ENCODE assay signal across 14 cellular contexts in genomic region chr6:89270951-89271721, GRCh38. TPM values are rescaled to one million over a fixed set of nuclear protein-coding genes. Genes with fewer than 3 reads are reported as not detected.
A peak's percentile ranks its signal among the peaks of the same experiment; 100 is the strongest.
DNase-seq lines count a peak whose midpoint lies in the region; ATAC-seq and TF ChIP-seq lines count a peak whose summit lies in the region.
"Had no signal": no experiment of that assay in that cellular context is flagged by ENCODE, and none has a peak within 500 bp of the region (broad histone marks: within the 10 kb centered on the region; RNA-seq: fewer than 3 reads in every experiment).

No MANE protein-coding gene starts in this region.

- no peak overlapping the region for H2AK5ac ChIP-seq in neuronal stem cell (ENCODE audit: low read depth, low read length)

- POLR2A ChIA-PET in WTC11 (lab: Charles Lee), result no interaction called here

- no peak overlapping the region for H3K18ac ChIP-seq in neuronal stem cell (ENCODE audit: low read length)

- no peak overlapping the region for H2BK12ac ChIP-seq in neuronal stem cell (ENCODE audit: low read length)

- H3K4me1 ChIP-seq in neuronal stem cell (ENCODE audit: control insufficient read depth in 2 of 2, insufficient read depth in 1 of 2, low read depth in 1 of 2, low read length in 2 of 2) (no peaks in the 10 kb centered on the region), gastrocnemius medialis (no peaks in the 10 kb centered on the region)

- H2BK15ac ChIP-seq in neuronal stem cell (ENCODE audit: low read length), result no peak overlapping the region

- H3K23ac ChIP-seq in neuronal stem cell (ENCODE audit: low read depth, low read length, poor library complexity), result peak overlapping the region; percentile 57

- H3K4me3 ChIP-seq in neuronal stem cell (ENCODE audit: low read length in 2 of 2) (no peak overlapping the region), gastrocnemius medialis (no peak overlapping the region)

- H3K79me1 ChIP-seq in neuronal stem cell (ENCODE audit: low read depth, low read length), result no peaks in the 10 kb centered on the region

- WGBS in neuronal stem cell (ENCODE audit: extremely low coverage in 2 of 2, insufficient read length in 2 of 2, insufficient replicate concordance in 1 of 2), 2 donors, result no CpG with 5 or more reads among the region's 14 CpGs

- no peak overlapping the region for H3K27ac Mint-ChIP-seq in WTC11
- H3K27ac Mint-ChIP-seq: H9 had no signal

- DNase-seq in NAMALWA (ENCODE audit: low spot score) (peak; percentile 31), neuronal stem cell (ENCODE audit: low spot score) (no peak), NCI-H524 (lab: John Stamatoyannopoulos, UW) (no peak), WTC11 (ENCODE audit: low spot score) (no peak), gastrocnemius medialis (no peak)
- DNase-seq in activated CD4-positive, alpha-beta T cell treated with anti-CD3 and anti-CD28 coated beads for 1 hour, result no peak
- DNase-seq: H9, Karpas-422, PC-3 had no signal

- H3K27me3 Mint-ChIP-seq in WTC11 (ENCODE audit: low read depth), result no peaks in the 10 kb centered on the region; the same call in 1 of the 2 replicates

- H3K27ac ChIP-seq in neuronal stem cell (replicated peaks; ENCODE audit: low read length) (no peak overlapping the region), gastrocnemius medialis (no peak overlapping the region)

- H3K36me3 ChIP-seq in neuronal stem cell (replicated peaks in 1 of 2; ENCODE audit: control insufficient read depth in 2 of 2, insufficient read depth in 2 of 2, low read length in 2 of 2), result no peaks in the 10 kb centered on the region
- no peaks in the 10 kb centered on the region for H3K36me3 ChIP-seq in gastrocnemius medialis

- H2BK5ac ChIP-seq in neuronal stem cell (ENCODE audit: low read length), result no peak overlapping the region

- TF ChIP-seq POLR2A in gastrocnemius medialis (IDR thresholded peaks at IDR 0.05), result no peak

- H3K27me3 ChIP-seq in neuronal stem cell (ENCODE audit: control insufficient read depth in 3 of 3, insufficient read depth in 3 of 3, low read depth in 1 of 3, low read length in 3 of 3) (peaks cover 0 to 26% (median 0%) of the 10 kb centered on the region in 3 experiments), gastrocnemius medialis (no peaks in the 10 kb centered on the region)

- H2BK120ac ChIP-seq in neuronal stem cell (ENCODE audit: low read depth, low read length), result no peak overlapping the region

- H3K36me3 Mint-ChIP-seq in WTC11, result no peaks in the 10 kb centered on the region

- H3K9me3 ChIP-seq in neuronal stem cell (replicated peaks in 1 of 2; ENCODE audit: control insufficient read depth in 2 of 2, insufficient read depth in 1 of 2, low read depth in 1 of 2, low read length in 2 of 2) (no peaks in the 10 kb centered on the region), gastrocnemius medialis (no peaks in the 10 kb centered on the region)

- H3K14ac ChIP-seq in neuronal stem cell (ENCODE audit: low read length), result peak overlapping the region; percentile 75

- H4K91ac ChIP-seq in neuronal stem cell (ENCODE audit: low read depth, low read length, poor library complexity), result peak overlapping the region; percentile 54

- H3K9me3 Mint-ChIP-seq in WTC11, result no peaks in the 10 kb centered on the region
- H3K9me3 Mint-ChIP-seq: H9 had no signal

- TF ChIP-seq CTCF in WTC11 (IDR thresholded peaks at IDR 0.05), result no peak
- TF ChIP-seq CTCF in gastrocnemius medialis (IDR thresholded peaks at IDR 0.05 in 4 of 5, conservative IDR thresholded peaks at IDR 0.05 in 1 of 5), result no peak

- intact Hi-C loops in gastrocnemius medialis (cut with DNase I; ENCODE audit: low total_unique reads), result no loop called here

- H3K9ac ChIP-seq in neuronal stem cell (ENCODE audit: low read depth, low read length, poor library complexity), result no peak overlapping the region

- CTCF ChIA-PET in WTC11 (lab: Charles Lee), result interaction anchor here (2.2 kb wide), 1 partner anchor 11 kb away, joined by 6 read pairs; no protein-coding TSS in a partner anchor

- ATAC-seq in GM19035 (IDR thresholded peaks at IDR 0.05; ENCODE audit: unreplicated experiment), result peak; percentile 61
- peak; percentile 76 for ATAC-seq in HG02610 (IDR thresholded peaks at IDR 0.05; ENCODE audit: unreplicated experiment)
- no peak for ATAC-seq in WTC11
- no peak for ATAC-seq in gastrocnemius medialis
- ATAC-seq: esophagus mucosa, PC-3 had no signal

- no peak overlapping the region for H2AFZ ChIP-seq in neuronal stem cell (ENCODE audit: low read length)

- no peak overlapping the region for H3K4ac ChIP-seq in neuronal stem cell (ENCODE audit: low read length)

- no peak overlapping the region for H3K4me3 Mint-ChIP-seq in WTC11
- H3K4me3 Mint-ChIP-seq: H9 had no signal

- in situ Hi-C loops in gastrocnemius medialis (cut with MboI; ENCODE audit: low sequenced_read_pairs in 4 of 4), result no loop called here

- H3K4me2 ChIP-seq in neuronal stem cell (ENCODE audit: insufficient read depth, low read length, poor library complexity, severe bottlenecking), result no peak overlapping the region

- no peaks in the 10 kb centered on the region for H3K4me1 Mint-ChIP-seq in WTC11
- H3K4me1 Mint-ChIP-seq: H9 had no signal

- H4K8ac ChIP-seq in neuronal stem cell (ENCODE audit: low read depth, low read length), result no peak overlapping the region

TF ChIP-seq in WTC11, 78 proteins besides CTCF, POLR2A, EP300 and RAD21 (continues in another document):
- TF ChIP-seq ATF3 (CRISPR knock-in tag; conservative IDR thresholded peaks at IDR 0.05) (no peak), ZNF219 (CRISPR knock-in tag; IDR thresholded peaks at IDR 0.05; ENCODE audit: borderline replicate concordance) (no peak), ZNF532 (CRISPR knock-in tag; IDR thresholded peaks at IDR 0.05; ENCODE audit: borderline replicate concordance) (no peak), MLX (CRISPR knock-in tag; IDR thresholded peaks at IDR 0.05) (no peak), RELA (CRISPR knock-in tag; IDR thresholded peaks at IDR 0.05; ENCODE audit: borderline replicate concordance) (no peak), NFE2L1 (CRISPR knock-in tag; IDR thresholded peaks at IDR 0.05) (no peak)

RNA-seq across cellular contexts. Expression of gene GABRR2, which starts 44.0 kb away (rescaled TPM):
- 0.11 TPM for polyA plus RNA-seq in neuronal stem cell (2013, experiment 1 of 2)
- 0.08 TPM for polyA plus RNA-seq in neuronal stem cell (2013, experiment 2 of 2)
- total RNA-seq in WTC11 (2021) (not detected in 3 replicates), gastrocnemius medialis (under 1 TPM in 2 of 4 donors, not detected in 2; 0.24 to 0.71 TPM)
- total RNA-seq: esophagus mucosa, H9 had no signal

RNA-seq across cellular contexts. Expression of gene GABRR1, which starts 54.0 kb away (rescaled TPM):
- polyA plus RNA-seq in neuronal stem cell (2013, experiment 1 of 2), result not detected
- not detected for polyA plus RNA-seq in neuronal stem cell (2013, experiment 2 of 2)
- total RNA-seq in WTC11 (2021), result 0.23 to 0.30 TPM (median 0.24 TPM) in 3 replicates
- total RNA-seq in gastrocnemius medialis, result under 1 TPM in 2 of 4 donors, not detected in 2; 0.20 to 0.25 TPM
- total RNA-seq: liver, PC-3, renal cortical epithelial cell had no signal
- polyA plus RNA-seq: liver had no signal

Comparison
In these comparisons a context has a peak if more than half of its experiments do, and no peak if none do; other contexts are left out.
1. ATAC-seq: peak in GM19035 (single experiment) and HG02610 (single experiment); none in WTC11 (single experiment) and gastrocnemius medialis (0 of 2).